ENCODE assay signal across 9 cellular contexts in genomic region chr5:151684690-151685361, GRCh38. TPM values are rescaled to one million over a fixed set of nuclear protein-coding genes. Genes with fewer than 3 reads are reported as not detected.
DNase-seq lines count a peak whose midpoint lies in the region; ATAC-seq and TF ChIP-seq lines count a peak whose summit lies in the region.
"Had no signal": no experiment of that assay in that cellular context is flagged by ENCODE, and none has a peak within 500 bp of the region (broad histone marks: within the 10 kb centered on the region; RNA-seq: fewer than 3 reads in every experiment).

No MANE protein-coding gene starts in this region.

- H3K4me3 ChIP-seq in right cardiac atrium (ENCODE audit: low read length) (peak overlapping the region; percentile 78), skeletal muscle cell (ENCODE audit: low read depth, low read length) (peak overlapping the region; percentile 73)

- DNase-seq in GOT3 (lab: John Stamatoyannopoulos, UW) = peak; percentile 63
- peak; percentile 58 for DNase-seq in WTC11 (ENCODE audit: low spot score)
- DNase-seq in right cardiac atrium = peak in 1 of 3 donors; percentile 42
- DNase-seq in skeletal muscle cell (ENCODE audit: low read depth) = peak; percentile 91
- no peak for DNase-seq in GF-D8 (lab: John Stamatoyannopoulos, UW)
- no peak for DNase-seq in activated CD4-positive, alpha-beta T cell treated with anti-CD3 and anti-CD28 coated beads, Interleukin-2, amount 10 ng/mL, durations not matched to agents 24 days and 14 days
- no peak for DNase-seq in activated CD4-positive, alpha-beta T cell treated with anti-CD3 and anti-CD28 coated beads for 4 hours
- DNase-seq: activated B cell treated with CpG ODN at 0.5 μM for 24 hours had no signal

- peaks cover 13% of the 10 kb centered on the region for H3K36me3 Mint-ChIP-seq in WTC11
- no peaks in the 10 kb centered on the region for H3K36me3 Mint-ChIP-seq in activated CD4-positive, alpha-beta T cell treated with anti-CD3 and anti-CD28 coated beads, Interleukin-2, amount 10 ng/mL, durations not matched to agents 24 days and 14 days (ENCODE audit: low read depth)

- POLR2A ChIA-PET in WTC11 (lab: Charles Lee) = interaction anchor here (1.5 kb wide), 1 partner anchor 87 kb away, joined by 10 read pairs; the partner anchor contains the start of gene G3BP1

- H3K4me1 Mint-ChIP-seq in WTC11 = peaks cover 41% of the 10 kb centered on the region
- peaks cover 10% of the 10 kb centered on the region for H3K4me1 Mint-ChIP-seq in activated CD4-positive, alpha-beta T cell treated with anti-CD3 and anti-CD28 coated beads, Interleukin-2, amount 10 ng/mL, durations not matched to agents 24 days and 14 days

- H3K4me1 ChIP-seq in right cardiac atrium (ENCODE audit: control insufficient read depth, insufficient read depth, low read length) = peaks cover 11% of the 10 kb centered on the region

- H3K9me3 Mint-ChIP-seq in WTC11 = no peaks in the 10 kb centered on the region
- H3K9me3 Mint-ChIP-seq in activated CD4-positive, alpha-beta T cell treated with anti-CD3 and anti-CD28 coated beads, Interleukin-2, amount 10 ng/mL, durations not matched to agents 24 days and 14 days = no peaks in the 10 kb centered on the region
- H3K9me3 Mint-ChIP-seq: activated B cell treated with CpG ODN at 0.5 μM for 24 hours had no signal

- no peaks in the 10 kb centered on the region for H3K9me3 ChIP-seq in right cardiac atrium (ENCODE audit: control insufficient read depth, low read length)

- WGBS in right cardiac atrium = 28% methylated on average over 8 of the region's 8 CpGs

- intact Hi-C loops in right cardiac atrium (cut with DNase I) = no loop called here
- intact Hi-C loops in activated CD4-positive, alpha-beta T cell treated with anti-CD3 and anti-CD28 coated beads, Interleukin-2, amount 10 ng/mL, durations not matched to agents 24 days and 14 days (cut with micrococcal nuclease) = no loop called here

- H3K27ac Mint-ChIP-seq in WTC11 = peak overlapping the region; percentile 86
- no peak overlapping the region for H3K27ac Mint-ChIP-seq in activated CD4-positive, alpha-beta T cell treated with anti-CD3 and anti-CD28 coated beads, Interleukin-2, amount 10 ng/mL, durations not matched to agents 24 days and 14 days
- H3K27ac Mint-ChIP-seq: activated B cell treated with CpG ODN at 0.5 μM for 24 hours had no signal

- H3K27ac ChIP-seq in right cardiac atrium (ENCODE audit: low read length) = peak overlapping the region; percentile 95

- H3K4me3 Mint-ChIP-seq in WTC11 = peak overlapping the region; percentile 87
- no peak overlapping the region for H3K4me3 Mint-ChIP-seq in activated CD4-positive, alpha-beta T cell treated with anti-CD3 and anti-CD28 coated beads, Interleukin-2, amount 10 ng/mL, durations not matched to agents 24 days and 14 days
- H3K4me3 Mint-ChIP-seq: activated B cell treated with CpG ODN at 0.5 μM for 24 hours had no signal

- CTCF ChIA-PET in WTC11 (lab: Charles Lee) = interaction anchor here (0.6 to 3.3 kb wide), 8 partner anchors 10 to 260 kb away, joined by 3 to 23 read pairs (median 6); no protein-coding TSS in a partner anchor

- ATAC-seq in WTC11 = peak; percentile 61
- ATAC-seq in right cardiac atrium = peak; percentile 59 to 70
- ATAC-seq in GM18909 (IDR thresholded peaks at IDR 0.05; ENCODE audit: poor library complexity, unreplicated experiment) = no peak

- no peaks in the 10 kb centered on the region for H3K27me3 Mint-ChIP-seq in WTC11 (ENCODE audit: low read depth)
- peaks cover 41% of the 10 kb centered on the region for H3K27me3 Mint-ChIP-seq in activated CD4-positive, alpha-beta T cell treated with anti-CD3 and anti-CD28 coated beads, Interleukin-2, amount 10 ng/mL, durations not matched to agents 24 days and 14 days

- peak; percentile 22; the same call in 1 of the 2 replicates for TF ChIP-seq CTCF in WTC11 (IDR thresholded peaks at IDR 0.05)

- no peaks in the 10 kb centered on the region for H3K27me3 ChIP-seq in right cardiac atrium (ENCODE audit: control insufficient read depth, insufficient read depth)

TF ChIP-seq in WTC11, 78 proteins besides CTCF, POLR2A, EP300 and RAD21:
- no peak for TF ChIP-seq SMAD4 (CRISPR knock-in tag; IDR thresholded peaks at IDR 0.05)
- TF ChIP-seq TP53 (CRISPR knock-in tag; IDR thresholded peaks at IDR 0.05) = no peak
- peak; percentile 60; the same call in 1 of the 2 replicates for TF ChIP-seq ESRRA (CRISPR knock-in tag; IDR thresholded peaks at IDR 0.05; ENCODE audit: borderline replicate concordance)
- TF ChIP-seq NFE2L1 (CRISPR knock-in tag; IDR thresholded peaks at IDR 0.05) = no peak
- TF ChIP-seq USF1 (CRISPR knock-in tag; IDR thresholded peaks at IDR 0.05) = no peak
- TF ChIP-seq HMGXB4 (CRISPR knock-in tag; IDR thresholded peaks at IDR 0.05) = no peak

RNA-seq across cellular contexts. Expression of gene SPARC, which starts 1.9 kb away (rescaled TPM):
- 357 to 418 TPM (median 358 TPM) in 3 replicates for total RNA-seq in WTC11 (2021)
- 100 to 1,000 TPM; 440 to 896 (median 629) TPM for total RNA-seq in right cardiac atrium
- 301 TPM for polyA plus RNA-seq in right cardiac atrium
- not detected in 2 replicates for total RNA-seq in activated CD4-positive, alpha-beta T cell treated with anti-CD3 and anti-CD28 coated beads, Interleukin-2, amount 10 ng/mL, durations not matched to agents 24 days and 14 days
- total RNA-seq: activated B cell treated with CpG ODN at 0.5 μM for 24 hours had no signal

Comparison
In these comparisons a context has a peak if more than half of its experiments do, and no peak if none do; other contexts are left out.
1. DNase-seq: peak in GOT3 (single experiment), WTC11 (single experiment) and skeletal muscle cell (single experiment); none in GF-D8 (single experiment), activated CD4-positive, alpha-beta T cell treated with anti-CD3 and anti-CD28 coated beads, Interleukin-2, amount 10 ng/mL, durations not matched to agents 24 days and 14 days (single experiment) and activated CD4-positive, alpha-beta T cell treated with anti-CD3 and anti-CD28 coated beads for 4 hours (0 of 2).
2. RNA of gene SPARC, which starts 1.9 kb away (total RNA-seq): 440 to 896 TPM in right cardiac atrium and 357 to 418 TPM in WTC11; not detected in activated CD4-positive, alpha-beta T cell treated with anti-CD3 and anti-CD28 coated beads, Interleukin-2, amount 10 ng/mL, durations not matched to agents 24 days and 14 days; every median in the first group is over 100 times any median in the second.